8 cellular contexts compared by ENCODE assay signal in genomic region chr9:128124873-128125574, GRCh38.
DNase-seq lines count a peak whose midpoint lies in the region; ATAC-seq, FAIRE-seq and TF ChIP-seq lines count a peak whose summit lies in the region.

No MANE protein-coding gene starts in this region.

- H3K79me2 ChIP-seq in OCI-LY3 (ENCODE audit: low read length) = peaks cover 37% of the 10 kb centered on the region

- H3K4me1 ChIP-seq in OCI-LY3 (ENCODE audit: low read length) = peaks cover 22% of the 10 kb centered on the region

- no peak for ATAC-seq in HG02642 (IDR thresholded peaks at IDR 0.05; ENCODE audit: poor library complexity, unreplicated experiment)

- no peaks in the 10 kb centered on the region for H3K9me3 ChIP-seq in OCI-LY3 (ENCODE audit: insufficient read depth, low read length)

- H3K27ac ChIP-seq in OCI-LY3 (ENCODE audit: low read length) = peak overlapping the region; percentile 88

- DNase-seq in AG04449 (ENCODE audit: low read depth, low spot score) (no peak), amniotic epithelial cell (ENCODE audit: low read depth) (peak; percentile 52), iPS-NIHi11 (ENCODE audit: low spot score) (peak; percentile 54), HTR-8/SVneo (ENCODE audit: insufficient read length, low spot score) (no peak)
- peak in 2 of 3 donors; percentile 34 to 52 for DNase-seq in stimulated activated CD4-positive, alpha-beta T cell treated with anti-CD3 and anti-CD28 coated beads, Interleukin-12 subunit alpha, Interleukin-12 subunit beta, amount 100 ng/mL, for 48 hours (ENCODE audit: low read depth in 2 of 3, low spot score in 1 of 3)

- TF ChIP-seq CTCF in AG04449 (IDR thresholded peaks at IDR 0.05; ENCODE audit: insufficient read depth, low read length, missing control alignments) = peak; percentile 70
- TF ChIP-seq CTCF in GM12874 (IDR thresholded peaks at IDR 0.05; ENCODE audit: insufficient read depth, low read depth, low read length) = peak; percentile 76
- TF ChIP-seq CTCF in OCI-LY3 (IDR thresholded peaks at IDR 0.05; ENCODE audit: low read depth, low read length) = peak; percentile 81

- POLR2A ChIA-PET in AG04449 (lab: Yijun Ruan, JAX) = no interaction called here

- CTCF ChIA-PET in AG04449 (lab: Yijun Ruan, JAX) = interaction anchor here (0.6 to 6.8 kb wide), 30 partner anchors 9 to 323 kb away, joined by 3 to 112 read pairs (median 4); partner anchors contain the start of gene DPM2

- H4K20me1 ChIP-seq in OCI-LY3 (ENCODE audit: insufficient read depth, low read length) = peaks cover 6% of the 10 kb centered on the region; the same call in 1 of the 2 replicates

- H3K4me2 ChIP-seq in OCI-LY3 (ENCODE audit: low read length) = peak overlapping the region; percentile 98

- H3K4me3 ChIP-seq in AG04449 (ENCODE audit: low read depth, low read length) = no peak overlapping the region
- peak overlapping the region; percentile 87 for H3K4me3 ChIP-seq in OCI-LY3 (ENCODE audit: low read length)

- peaks cover 20% of the 10 kb centered on the region for H3K36me3 ChIP-seq in OCI-LY3 (replicated peaks; ENCODE audit: low read depth, low read length)

- H3K9ac ChIP-seq in OCI-LY3 (ENCODE audit: low read length) = peak overlapping the region; percentile 94

- H3K27me3 ChIP-seq in OCI-LY3 (ENCODE audit: low read depth, low read length) = no peaks in the 10 kb centered on the region

- FAIRE-seq in HTR-8/SVneo (lab: Jason Lieb, UNC) = no peak

- no peak overlapping the region for H2AFZ ChIP-seq in OCI-LY3 (ENCODE audit: low read depth, low read length)

Comparison
In these comparisons a context has a peak if more than half of its experiments do, and no peak if none do; other contexts are left out.
1. DNase-seq: peak in amniotic epithelial cell (single experiment), iPS-NIHi11 (single experiment) and stimulated activated CD4-positive, alpha-beta T cell treated with anti-CD3 and anti-CD28 coated beads, Interleukin-12 subunit alpha, Interleukin-12 subunit beta, amount 100 ng/mL, for 48 hours (2 of 3); none in AG04449 (single experiment) and HTR-8/SVneo (single experiment).
2. Peak in every context shown above with its lines, with median percentiles within 50 percentile points of each other: CTCF ChIP-seq.